In the genomic region with DNA sequence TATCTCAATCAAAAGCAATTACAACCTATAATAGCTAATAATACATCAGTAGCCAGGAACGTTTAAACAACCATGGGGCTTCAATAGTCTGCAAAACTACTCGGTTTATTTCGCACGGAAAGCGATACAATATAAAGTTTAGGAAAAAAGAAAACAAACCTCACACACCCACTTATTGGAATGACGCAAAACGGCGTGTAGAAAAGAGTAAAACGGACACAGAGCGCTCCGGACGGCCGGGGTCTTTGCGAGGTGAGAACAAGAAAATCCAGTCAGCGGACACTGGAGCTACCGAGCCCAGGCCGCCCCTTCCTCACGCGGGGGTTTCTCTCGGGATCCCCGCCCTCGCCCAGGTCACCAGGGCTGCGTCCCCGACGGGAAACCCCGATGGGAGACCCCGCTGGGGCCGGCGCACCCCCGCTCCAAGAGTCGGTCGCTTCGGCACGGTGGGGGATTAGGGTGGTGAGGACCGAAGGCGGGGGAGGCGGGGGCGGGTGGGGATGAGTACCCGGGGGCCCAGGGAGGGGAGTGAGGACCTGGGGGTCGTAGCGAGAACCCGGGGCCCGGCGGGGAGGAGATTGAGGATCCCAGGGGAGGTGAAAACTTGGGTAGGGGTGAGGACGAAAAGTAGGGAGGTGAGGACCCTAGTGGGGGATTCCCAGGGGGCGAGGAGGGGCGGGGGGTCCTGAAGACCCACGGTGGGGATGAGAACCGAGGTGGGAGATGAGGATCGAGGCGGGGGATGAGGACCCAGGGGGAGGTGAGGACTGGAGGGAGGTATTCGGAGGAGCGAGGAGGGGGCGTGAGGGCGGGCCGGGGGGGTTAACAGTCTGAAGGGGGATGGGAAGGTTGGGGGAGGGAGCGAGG, we compare ENCODE assay signal across 9 cellular contexts. TPM values are rescaled to one million over a fixed set of nuclear protein-coding genes. Genes with fewer than 3 reads are reported as not detected.
DNase-seq lines count a peak whose midpoint lies in the region; ATAC-seq, FAIRE-seq and TF ChIP-seq lines count a peak whose summit lies in the region.
"Had no signal": no experiment of that assay in that cellular context is flagged by ENCODE, and none has a peak within 500 bp of the region (broad histone marks: within the 10 kb centered on the region; RNA-seq: fewer than 3 reads in every experiment).

No MANE protein-coding gene starts in this region.

- peak overlapping the region; percentile 97 for H3K9ac ChIP-seq in skeletal muscle satellite cell (ENCODE audit: low read depth, low read length)

- TF ChIP-seq CTCF in GM13976 (IDR thresholded peaks at IDR 0.05; ENCODE audit: borderline replicate concordance, control extremely low read depth, extremely low read depth, insufficient read depth, missing control alignments): no peak
- TF ChIP-seq CTCF in VCaP (conservative IDR thresholded peaks at IDR 0.05): no peak
- TF ChIP-seq CTCF in heart right ventricle (IDR thresholded peaks at IDR 0.05): no peak

- H3K36me3 ChIP-seq in heart right ventricle (peaks cover 0 to 40% (median 5%) of the 10 kb centered on the region in 9 donors), skeletal muscle satellite cell (ENCODE audit: insufficient read depth, low read length) (peaks cover 6% of the 10 kb centered on the region)

- H3K9me3 ChIP-seq in heart right ventricle (no peaks in the 10 kb centered on the region), skeletal muscle satellite cell (replicated peaks; ENCODE audit: low read length) (no peaks in the 10 kb centered on the region)

- in situ Hi-C loops in GM13976 (cut with MboI; ENCODE audit: low sequenced_read_pairs, unreplicated experiment): no loop called here

- H3K27ac ChIP-seq in VCaP: peak overlapping the region; percentile 98
- peak overlapping the region in 9 of 10 donors; percentile 90 to 100 (median 98) for H3K27ac ChIP-seq in heart right ventricle

- H3K4me1 ChIP-seq in heart right ventricle (peaks cover 0 to 36% (median 25%) of the 10 kb centered on the region in 9 donors), skeletal muscle satellite cell (ENCODE audit: control insufficient read depth, insufficient read depth, low read length) (peaks cover 18% of the 10 kb centered on the region)

- no peaks in the 10 kb centered on the region for H3K27me3 ChIP-seq in heart right ventricle
- no peaks in the 10 kb centered on the region for H3K27me3 ChIP-seq in skeletal muscle satellite cell (ENCODE audit: control insufficient read depth, insufficient read depth, low read length)

- no peak for FAIRE-seq in GM19239 (lab: Jason Lieb, UNC)
- FAIRE-seq in RCC 7860 (lab: Jason Lieb, UNC): no peak
- FAIRE-seq: TTC549 had no signal

- intact Hi-C loops in heart right ventricle (cut with DNase I): no loop called here

- H3K4me3 ChIP-seq in heart right ventricle (peak overlapping the region; percentile 66 to 100 (median 96)), skeletal muscle satellite cell (ENCODE audit: low read length) (peak overlapping the region; percentile 100)

- DNase-seq in GM13976 (ENCODE audit: low spot score) (peak; percentile 26), heart right ventricle (no peak), GM19239 (ENCODE audit: insufficient read length, low spot score) (no peak), RCC 7860 (ENCODE audit: low spot score) (no peak), cerebellum (ENCODE audit: low spot score) (no peak)

- peak in 1 of 8 donors; percentile 6 for ATAC-seq in heart right ventricle
- ATAC-seq in HG02938 (IDR thresholded peaks at IDR 0.05; ENCODE audit: unreplicated experiment): no peak

- 1% methylated on average over 52 to 57 of the region's 57 CpGs for WGBS in heart right ventricle, 2 donors

- peak overlapping the region; percentile 97 for H3K4me2 ChIP-seq in skeletal muscle satellite cell (ENCODE audit: low read length)

RNA-seq across cellular contexts. Expression of gene NELFA, which starts 0.7 kb away (rescaled TPM):
- total RNA-seq in heart right ventricle (10 to 100 TPM in 7 of 10 donors, 1 to 10 TPM in 3; 8.8 to 14.1 (median 10.6) TPM), cerebellum (24.0 TPM)
- polyA plus RNA-seq in heart right ventricle: 10 to 100 TPM; 11.5 to 19.7 TPM
- total RNA-seq in skeletal muscle satellite cell (2012; rRNA removed): 19.0 and 20.8 TPM in 2 replicates

RNA-seq across cellular contexts. Expression of gene NAT8L, which starts 51.1 kb away (rescaled TPM):
- total RNA-seq in heart right ventricle: 1 to 10 TPM in 1 of 10 donors, under 1 TPM in 9; 0.12 to 1.4 (median 0.43) TPM
- under 1 TPM; 0.19 to 0.29 TPM for polyA plus RNA-seq in heart right ventricle
- total RNA-seq in skeletal muscle satellite cell (2012; rRNA removed): under 0.01 and 0.22 TPM in 2 replicates
- total RNA-seq in cerebellum: 9.2 TPM
